ENCODE assay signal across 25 cellular contexts in genomic region chr19:33689138-33689746, GRCh38.
DNase-seq lines count a peak whose midpoint lies in the region; ATAC-seq and TF ChIP-seq lines count a peak whose summit lies in the region.
"Had no signal": no experiment of that assay in that cellular context is flagged by ENCODE, and none has a peak within 500 bp of the region (broad histone marks: within the 10 kb centered on the region; RNA-seq: fewer than 3 reads in every experiment).

No MANE protein-coding gene starts in this region.

- H3K9me3 Mint-ChIP-seq in activated CD8-positive, alpha-beta memory T cell treated with anti-CD3 and anti-CD28 coated beads, Interleukin-2, amount 10 ng/mL, durations not matched to agents 7 days and 5 days (ENCODE audit: low read depth): no peaks in the 10 kb centered on the region
- H3K9me3 Mint-ChIP-seq: CD8-positive, alpha-beta T cell had no signal

- no peak overlapping the region for H4K91ac ChIP-seq in neuronal stem cell (ENCODE audit: low read depth, low read length, poor library complexity)

- CTCF ChIA-PET in activated CD8-positive, alpha-beta memory T cell treated with anti-CD3 and anti-CD28 coated beads, Interleukin-2, amount 10 ng/mL, durations not matched to agents 7 days and 5 days (lab: Charles Lee): no interaction called here

- H3K9me3 ChIP-seq in neuronal stem cell (replicated peaks in 1 of 2; ENCODE audit: control insufficient read depth in 2 of 2, insufficient read depth in 1 of 2, low read depth in 1 of 2, low read length in 2 of 2) (no peaks in the 10 kb centered on the region), upper lobe of right lung (no peaks in the 10 kb centered on the region)
- H3K9me3 ChIP-seq: BLaER1 had no signal

- no peak overlapping the region for H2AFZ ChIP-seq in neuronal stem cell (ENCODE audit: low read length)
- H2AFZ ChIP-seq: GM23248 had no signal

- DNase-seq in activated CD8-positive, alpha-beta memory T cell treated with anti-CD3 and anti-CD28 coated beads, Interleukin-2, amount 50 U/mL, for 48 hours: peak; percentile 36
- no peak for DNase-seq in activated CD8-positive, alpha-beta memory T cell treated with anti-CD3 and anti-CD28 coated beads, Interleukin-2, amount 10 ng/mL, durations not matched to agents 7 days and 5 days
- DNase-seq in ecto neural progenitor cell (ENCODE audit: low spot score): peak; percentile 34
- no peak for DNase-seq in neuronal stem cell (ENCODE audit: low spot score)
- peak; percentile 46 for DNase-seq in upper lobe of right lung
- no peak for DNase-seq in HUDEP-2 (lab: John Stamatoyannopoulos, UW; ENCODE audit: unreplicated experiment in 76 of 76)
- DNase-seq in epidermal melanocyte (ENCODE audit: insufficient read length, low spot score): no peak
- DNase-seq: ACHN; CD8-positive, alpha-beta T cell; DND-41; GM23248; Karpas-422; MV-4-11; NCI-H1105 treated with DMSO at 0.1 percent for 48 hours; NCI-H2081; NCI-H2171; NCI-H345; NCI-H774; NK-92 treated with Interleukin-12 subunit alpha and Interleukin-12 subunit beta, amount 100 ng/mL, for 24 hours had no signal

- no peak overlapping the region for H2BK5ac ChIP-seq in neuronal stem cell (ENCODE audit: low read length)

- no peak overlapping the region for H3K4me3 ChIP-seq in neuronal stem cell (ENCODE audit: low read length in 2 of 2)
- no peak overlapping the region for H3K4me3 ChIP-seq in upper lobe of right lung
- H3K4me3 ChIP-seq: BLaER1, GM12878, GM23248 had no signal

- H3K36me3 ChIP-seq in neuronal stem cell (replicated peaks in 1 of 2; ENCODE audit: control insufficient read depth in 2 of 2, insufficient read depth in 2 of 2, low read length in 2 of 2): no peaks in the 10 kb centered on the region
- H3K36me3 ChIP-seq in upper lobe of right lung: no peaks in the 10 kb centered on the region
- H3K36me3 ChIP-seq: BLaER1 had no signal

- H3K27me3 Mint-ChIP-seq in activated CD8-positive, alpha-beta memory T cell treated with anti-CD3 and anti-CD28 coated beads, Interleukin-2, amount 10 ng/mL, durations not matched to agents 7 days and 5 days: peaks cover 3% of the 10 kb centered on the region

- H3K4me3 Mint-ChIP-seq in activated CD8-positive, alpha-beta memory T cell treated with anti-CD3 and anti-CD28 coated beads, Interleukin-2, amount 10 ng/mL, durations not matched to agents 7 days and 5 days: no peak overlapping the region
- H3K4me3 Mint-ChIP-seq: CD8-positive, alpha-beta T cell had no signal

- TF ChIP-seq CTCF in upper lobe of right lung (IDR thresholded peaks at IDR 0.05): no peak

- H3K4me1 ChIP-seq in neuronal stem cell (ENCODE audit: control insufficient read depth in 2 of 2, insufficient read depth in 1 of 2, low read depth in 1 of 2, low read length in 2 of 2): peaks cover 0 to 5% of the 10 kb centered on the region in 2 donors
- no peaks in the 10 kb centered on the region for H3K4me1 ChIP-seq in upper lobe of right lung
- H3K4me1 ChIP-seq: BLaER1 had no signal

- H3K27ac ChIP-seq in neuronal stem cell (replicated peaks; ENCODE audit: low read length) (no peak overlapping the region), upper lobe of right lung (no peak overlapping the region)
- H3K27ac ChIP-seq: 22Rv1, BLaER1, GM23248, RWPE1 had no signal

- H2BK120ac ChIP-seq in neuronal stem cell (ENCODE audit: low read depth, low read length): no peak overlapping the region

- no peak overlapping the region for H3K9ac ChIP-seq in neuronal stem cell (ENCODE audit: low read depth, low read length, poor library complexity)
- H3K9ac ChIP-seq: BLaER1, GM23248 had no signal

- WGBS in neuronal stem cell (ENCODE audit: extremely low coverage in 2 of 2, insufficient read length in 2 of 2, insufficient replicate concordance in 1 of 2), 2 donors: no CpG with 5 or more reads among the region's 18 CpGs

- H2BK15ac ChIP-seq in neuronal stem cell (ENCODE audit: low read length): no peak overlapping the region

- peaks cover 2% of the 10 kb centered on the region for H3K79me1 ChIP-seq in neuronal stem cell (ENCODE audit: low read depth, low read length)

- H3K36me3 Mint-ChIP-seq in activated CD8-positive, alpha-beta memory T cell treated with anti-CD3 and anti-CD28 coated beads, Interleukin-2, amount 10 ng/mL, durations not matched to agents 7 days and 5 days: no peaks in the 10 kb centered on the region
- H3K36me3 Mint-ChIP-seq: CD8-positive, alpha-beta T cell had no signal

- H3K14ac ChIP-seq in neuronal stem cell (ENCODE audit: low read length): peak overlapping the region; percentile 27

- no peak for ATAC-seq in activated CD8-positive, alpha-beta memory T cell treated with anti-CD3 and anti-CD28 coated beads, Interleukin-2, amount 10 ng/mL, durations not matched to agents 7 days and 5 days
- no peak for ATAC-seq in upper lobe of right lung
- ATAC-seq in HG03108 (IDR thresholded peaks at IDR 0.05; ENCODE audit: unreplicated experiment): no peak
- ATAC-seq: CD8-positive, alpha-beta T cell; GM12878; HCT116 had no signal

- intact Hi-C loops in upper lobe of right lung (cut with DNase I): no loop called here

- H3K4ac ChIP-seq in neuronal stem cell (ENCODE audit: low read length): no peak overlapping the region

- H3K18ac ChIP-seq in neuronal stem cell (ENCODE audit: low read length): no peak overlapping the region

- H3K27ac Mint-ChIP-seq in activated CD8-positive, alpha-beta memory T cell treated with anti-CD3 and anti-CD28 coated beads, Interleukin-2, amount 10 ng/mL, durations not matched to agents 7 days and 5 days: no peak overlapping the region
- H3K27ac Mint-ChIP-seq: CD8-positive, alpha-beta T cell had no signal

- H3K4me2 ChIP-seq in neuronal stem cell (ENCODE audit: insufficient read depth, low read length, poor library complexity, severe bottlenecking): no peak overlapping the region
- H3K4me2 ChIP-seq: BLaER1 had no signal

- H2AK5ac ChIP-seq in neuronal stem cell (ENCODE audit: low read depth, low read length): no peak overlapping the region

- H3K27me3 ChIP-seq in neuronal stem cell (ENCODE audit: control insufficient read depth in 3 of 3, insufficient read depth in 3 of 3, low read depth in 1 of 3, low read length in 3 of 3) (peaks cover 0 to 45% (median 5%) of the 10 kb centered on the region in 3 experiments), upper lobe of right lung (peaks cover 32% of the 10 kb centered on the region)

- H2BK12ac ChIP-seq in neuronal stem cell (ENCODE audit: low read length): no peak overlapping the region

- no peaks in the 10 kb centered on the region for H3K4me1 Mint-ChIP-seq in activated CD8-positive, alpha-beta memory T cell treated with anti-CD3 and anti-CD28 coated beads, Interleukin-2, amount 10 ng/mL, durations not matched to agents 7 days and 5 days

- no peak overlapping the region for H4K8ac ChIP-seq in neuronal stem cell (ENCODE audit: low read depth, low read length)

- H3K23ac ChIP-seq in neuronal stem cell (ENCODE audit: low read depth, low read length, poor library complexity): peak overlapping the region; percentile 57

Comparison
In these comparisons a context has a peak if more than half of its experiments do, and no peak if none do; other contexts are left out.
1. DNase-seq: peak in activated CD8-positive, alpha-beta memory T cell treated with anti-CD3 and anti-CD28 coated beads, Interleukin-2, amount 50 U/mL, for 48 hours (single experiment), ecto neural progenitor cell (single experiment) and upper lobe of right lung (single experiment); none in activated CD8-positive, alpha-beta memory T cell treated with anti-CD3 and anti-CD28 coated beads, Interleukin-2, amount 10 ng/mL, durations not matched to agents 7 days and 5 days (single experiment), neuronal stem cell (single experiment), HUDEP-2 (0 of 76) and epidermal melanocyte (single experiment).